ENCODE assay signal across 12 cellular contexts in the genomic region with DNA sequence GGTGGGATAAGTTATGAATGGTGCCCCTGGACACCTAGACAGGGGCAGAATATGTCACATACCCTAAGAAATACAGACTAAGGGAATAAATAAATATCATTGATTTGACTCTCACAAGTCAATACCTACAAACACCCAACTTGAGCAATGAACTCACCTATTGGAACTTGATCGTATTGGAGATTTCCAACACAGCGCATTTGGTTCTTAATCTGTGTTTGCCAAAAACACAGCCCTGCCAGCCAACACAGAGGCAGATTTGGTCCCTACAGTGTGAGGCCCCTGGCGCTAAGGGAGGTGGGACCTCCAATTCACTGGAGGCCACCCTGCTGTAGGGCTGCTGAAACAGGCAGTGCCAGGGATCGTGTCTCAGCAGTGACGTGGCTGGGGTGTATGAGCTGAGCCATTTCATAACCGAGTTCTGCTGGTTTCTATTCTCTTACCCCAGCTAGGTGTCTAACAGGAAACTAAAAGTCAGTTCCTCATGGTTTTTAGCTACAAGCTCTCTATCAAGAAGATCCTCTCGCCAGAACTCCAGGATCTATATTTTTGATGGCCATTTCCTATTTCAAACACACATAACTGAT.
A peak's percentile ranks its signal among the peaks of the same experiment; 100 is the strongest.
DNase-seq lines count a peak whose midpoint lies in the region; ATAC-seq lines count a peak whose summit lies in the region.
"Had no signal": no experiment of that assay in that cellular context is flagged by ENCODE, and none has a peak within 500 bp of the region (broad histone marks: within the 10 kb centered on the region; RNA-seq: fewer than 3 reads in every experiment).

No MANE protein-coding gene starts in this region.

- peaks cover 21 to 33% of the 10 kb centered on the region in 2 donors for H3K4me1 Mint-ChIP-seq in effector memory CD8-positive, alpha-beta T cell (ENCODE audit: low read depth in 2 of 2)

- peak overlapping the region in 1 of 2 donors; percentile 94 for H3K27ac Mint-ChIP-seq in effector memory CD8-positive, alpha-beta T cell
- H3K27ac Mint-ChIP-seq: WTC11 had no signal

- ATAC-seq in GM19452 (IDR thresholded peaks at IDR 0.05; ENCODE audit: unreplicated experiment) = peak; percentile 75
- peak; percentile 72 for ATAC-seq in HG03159 (IDR thresholded peaks at IDR 0.05; ENCODE audit: unreplicated experiment)
- ATAC-seq in effector memory CD8-positive, alpha-beta T cell (replicated peaks) = peak; percentile 26

- H3K9me3 Mint-ChIP-seq in effector memory CD8-positive, alpha-beta T cell = no peaks in the 10 kb centered on the region
- H3K9me3 Mint-ChIP-seq: nephron progenitor cell, WTC11 had no signal

- peak; percentile 13 to 20 for DNase-seq in activated CD4-positive, alpha-beta T cell treated with anti-CD3 and anti-CD28 coated beads, Interleukin-2, amount 50 U/mL, for 48 hours
- DNase-seq in activated CD4-positive, alpha-beta T cell treated with anti-CD3 and anti-CD28 coated beads for 48 hours = no peak
- no peak for DNase-seq in effector memory CD8-positive, alpha-beta T cell
- DNase-seq in NCI-H748 treated with DMSO at 0.1 percent for 48 hours (lab: John Stamatoyannopoulos, UW) = no peak
- DNase-seq in activated gamma-delta T cell treated with Interleukin-2 at 50 U/mL for 16 hours = no peak
- no peak for DNase-seq in SW 1271 (lab: John Stamatoyannopoulos, UW)
- DNase-seq: glutamatergic neuron, NCI-H524 treated with DMSO at 0.1 percent for 48 hours, nephron progenitor cell had no signal

- peaks cover 0 to 9% of the 10 kb centered on the region in 2 donors for H3K27me3 Mint-ChIP-seq in effector memory CD8-positive, alpha-beta T cell

- H3K36me3 Mint-ChIP-seq in effector memory CD8-positive, alpha-beta T cell (ENCODE audit: insufficient read depth) = no peaks in the 10 kb centered on the region

- H3K4me3 Mint-ChIP-seq in effector memory CD8-positive, alpha-beta T cell = peak overlapping the region in 1 of 2 donors; percentile 2
- H3K4me3 Mint-ChIP-seq: nephron progenitor cell, WTC11 had no signal

Comparison
In these comparisons a context has a peak if more than half of its experiments do, and no peak if none do; other contexts are left out.
1. DNase-seq: peak in activated CD4-positive, alpha-beta T cell treated with anti-CD3 and anti-CD28 coated beads, Interleukin-2, amount 50 U/mL, for 48 hours (2 of 2); none in activated CD4-positive, alpha-beta T cell treated with anti-CD3 and anti-CD28 coated beads for 48 hours (single experiment), effector memory CD8-positive, alpha-beta T cell (0 of 3), NCI-H748 treated with DMSO at 0.1 percent for 48 hours (single experiment), activated gamma-delta T cell treated with Interleukin-2 at 50 U/mL for 16 hours (single experiment) and SW 1271 (0 of 2).
2. Peak in every context shown above with its lines, with median percentiles within 50 percentile points of each other: ATAC-seq.